In genomic region chr4:1409079-1409805, GRCh38 we compare ENCODE assay signal across 1 cellular context.
TF ChIP-seq lines count a peak whose summit lies in the region.

No MANE protein-coding gene starts in this region.

TF ChIP-seq in HepG2, 621 proteins besides CTCF, POLR2A, EP300 and RAD21 (continued from another document):
- TF ChIP-seq HIC2 (CRISPR knock-in tag; IDR thresholded peaks at IDR 0.05; ENCODE audit: low read depth) (no peak), MXD4 (CRISPR knock-in tag; IDR thresholded peaks at IDR 0.05) (no peak), ZNF841 (CRISPR knock-in tag; IDR thresholded peaks at IDR 0.05; ENCODE audit: borderline replicate concordance) (no peak), BHLHE40 (IDR thresholded peaks at IDR 0.05; ENCODE audit: low read length) (no peak)
